Comparison of ENCODE assay signal across 20 cellular contexts in genomic region chr9:89684912-89685636, GRCh38.
A peak's percentile ranks its signal among the peaks of the same experiment; 100 is the strongest.
DNase-seq lines count a peak whose midpoint lies in the region; ATAC-seq, FAIRE-seq and TF ChIP-seq lines count a peak whose summit lies in the region.
"Had no signal": no experiment of that assay in that cellular context is flagged by ENCODE, and none has a peak within 500 bp of the region (broad histone marks: within the 10 kb centered on the region; RNA-seq: fewer than 3 reads in every experiment).

No MANE protein-coding gene starts in this region.

- peak; percentile 38 for ATAC-seq in left lung
- peak; percentile 45 for ATAC-seq in sciatic nerve
- ATAC-seq in natural killer cell treated with Interleukin-12 subunit alpha and Interleukin-12 subunit beta and Interleukin-15 and Interleukin-18, amount 100 ng/mL, for 72 hours: no peak
- no peak for ATAC-seq in foreskin keratinocyte
- ATAC-seq: naive thymus-derived CD8-positive, alpha-beta T cell had no signal

- H3K27ac ChIP-seq in ascending aorta (peak overlapping the region; percentile 65 to 81), left lung (peak overlapping the region in 1 of 2 donors; percentile 28), foreskin keratinocyte (no peak overlapping the region)
- H3K27ac ChIP-seq: SK-N-MC had no signal

- peak; percentile 69 for FAIRE-seq in GM12892 (lab: Jason Lieb, UNC)
- FAIRE-seq: G401.6 had no signal

- H3K36me3 ChIP-seq in ascending aorta (no peaks in the 10 kb centered on the region), left lung (no peaks in the 10 kb centered on the region)

- H3K4me3 ChIP-seq in ascending aorta (no peak overlapping the region), left lung (no peak overlapping the region)
- H3K4me3 ChIP-seq: SK-N-MC had no signal

- H3K4me3 Mint-ChIP-seq in HFFc6: no peak overlapping the region
- no peak overlapping the region for H3K4me3 Mint-ChIP-seq in natural killer cell treated with Interleukin-12 subunit alpha and Interleukin-12 subunit beta and Interleukin-15 and Interleukin-18, amount 100 ng/mL, for 72 hours
- H3K4me3 Mint-ChIP-seq: naive thymus-derived CD8-positive, alpha-beta T cell; stimulated activated naive CD8-positive, alpha-beta T cell treated with anti-CD3 and anti-CD28 coated beads, Interleukin-15, Interleukin-2, amounts not matched to agents 100 ng/mL and 50 ng/mL, for 24 hours had no signal

- no peak overlapping the region for H3K27ac Mint-ChIP-seq in HFFc6
- no peak overlapping the region for H3K27ac Mint-ChIP-seq in natural killer cell treated with Interleukin-12 subunit alpha and Interleukin-12 subunit beta and Interleukin-15 and Interleukin-18, amount 100 ng/mL, for 72 hours
- H3K27ac Mint-ChIP-seq: naive thymus-derived CD8-positive, alpha-beta T cell; stimulated activated naive CD8-positive, alpha-beta T cell treated with anti-CD3 and anti-CD28 coated beads, Interleukin-15, Interleukin-2, amounts not matched to agents 100 ng/mL and 50 ng/mL, for 24 hours had no signal

- DNase-seq in GM12892 (ENCODE audit: insufficient read length) (no peak), ascending aorta (ENCODE audit: low spot score in 2 of 2) (peak; percentile 61 to 83), left lung (no peak), sciatic nerve (ENCODE audit: low spot score) (peak; percentile 47), HFFc6 (no peak), LoVo (ENCODE audit: low spot score) (no peak), foreskin keratinocyte (no peak)
- DNase-seq in natural killer cell treated with Interleukin-12 subunit alpha and Interleukin-12 subunit beta and Interleukin-15 and Interleukin-18, amount 100 ng/mL, for 72 hours (ENCODE audit: low spot score): no peak
- DNase-seq: activated CD4-positive, alpha-beta T cell treated with anti-CD3 and anti-CD28 coated beads for 4 hours; activated CD8-positive, alpha-beta memory T cell treated with anti-CD3 and anti-CD28 coated beads, Interleukin-2, amount 50 U/mL, for 48 hours; Caco-2; left colon; MM.1S; naive thymus-derived CD8-positive, alpha-beta T cell; NCI-H2029 treated with DMSO at 0.1 percent for 48 hours; NCI-H524 treated with DMSO at 0.1 percent for 48 hours; OCI-M1 had no signal

- peaks cover 11% of the 10 kb centered on the region for H3K9me3 Mint-ChIP-seq in HFFc6
- no peaks in the 10 kb centered on the region for H3K9me3 Mint-ChIP-seq in natural killer cell treated with Interleukin-12 subunit alpha and Interleukin-12 subunit beta and Interleukin-15 and Interleukin-18, amount 100 ng/mL, for 72 hours
- H3K9me3 Mint-ChIP-seq: naive thymus-derived CD8-positive, alpha-beta T cell; stimulated activated naive CD8-positive, alpha-beta T cell treated with anti-CD3 and anti-CD28 coated beads, Interleukin-15, Interleukin-2, amounts not matched to agents 100 ng/mL and 50 ng/mL, for 24 hours had no signal

- H3K4me1 ChIP-seq in ascending aorta (peaks cover 7 to 24% of the 10 kb centered on the region in 2 donors), left lung (peaks cover 0 to 8% of the 10 kb centered on the region in 2 donors), foreskin keratinocyte (peaks cover 4% of the 10 kb centered on the region)
- H3K4me1 ChIP-seq: Caco-2 had no signal

- intact Hi-C loops in ascending aorta (cut with DNase I): loop anchor here (1.0 to 2.0 kb wide), 2 partner anchors 46 to 79 kb away; no protein-coding TSS in a partner anchor
- intact Hi-C loops in left lung (cut with DNase I): no loop called here
- intact Hi-C loops in sciatic nerve (cut with DNase I): no loop called here

- TF ChIP-seq CTCF in ascending aorta (IDR thresholded peaks at IDR 0.05) (peak in 1 of 3 experiments; percentile 18), left lung (IDR thresholded peaks at IDR 0.05) (no peak), HFFc6 (IDR thresholded peaks at IDR 0.05) (no peak), foreskin keratinocyte (conservative IDR thresholded peaks at IDR 0.05) (no peak)

- H3K27me3 Mint-ChIP-seq in HFFc6 (ENCODE audit: insufficient read depth): no peaks in the 10 kb centered on the region; the same call in 1 of the 2 replicates
- no peaks in the 10 kb centered on the region for H3K27me3 Mint-ChIP-seq in natural killer cell treated with Interleukin-12 subunit alpha and Interleukin-12 subunit beta and Interleukin-15 and Interleukin-18, amount 100 ng/mL, for 72 hours
- H3K27me3 Mint-ChIP-seq: stimulated activated naive CD8-positive, alpha-beta T cell treated with anti-CD3 and anti-CD28 coated beads, Interleukin-15, Interleukin-2, amounts not matched to agents 100 ng/mL and 50 ng/mL, for 24 hours had no signal

- H3K4me1 Mint-ChIP-seq in HFFc6 (ENCODE audit: low read depth): no peaks in the 10 kb centered on the region
- peaks cover 0 to 8% of the 10 kb centered on the region in 2 donors for H3K4me1 Mint-ChIP-seq in natural killer cell treated with Interleukin-12 subunit alpha and Interleukin-12 subunit beta and Interleukin-15 and Interleukin-18, amount 100 ng/mL, for 72 hours (ENCODE audit: low read depth in 2 of 2)

- no peaks in the 10 kb centered on the region; the same call in 1 of the 2 replicates for H3K36me3 Mint-ChIP-seq in HFFc6 (ENCODE audit: low read depth)
- H3K36me3 Mint-ChIP-seq in natural killer cell treated with Interleukin-12 subunit alpha and Interleukin-12 subunit beta and Interleukin-15 and Interleukin-18, amount 100 ng/mL, for 72 hours: no peaks in the 10 kb centered on the region
- H3K36me3 Mint-ChIP-seq: naive thymus-derived CD8-positive, alpha-beta T cell had no signal

- H3K9me3 ChIP-seq in ascending aorta: no peaks in the 10 kb centered on the region
- no peaks in the 10 kb centered on the region for H3K9me3 ChIP-seq in left lung
- H3K9me3 ChIP-seq: Caco-2 had no signal

- no peak for TF ChIP-seq POLR2A in GM12892 (IDR thresholded peaks at IDR 0.05; ENCODE audit: low read depth, low read length)

- H3K27me3 ChIP-seq in ascending aorta: no peaks in the 10 kb centered on the region
- no peaks in the 10 kb centered on the region for H3K27me3 ChIP-seq in left lung
- H3K27me3 ChIP-seq in foreskin keratinocyte: no peaks in the 10 kb centered on the region

Comparison
In these comparisons a context has a peak if more than half of its experiments do, and no peak if none do; other contexts are left out.
1. DNase-seq: peak in ascending aorta (2 of 2) and sciatic nerve (single experiment); none in GM12892 (single experiment), left lung (0 of 2), HFFc6 (single experiment), natural killer cell treated with Interleukin-12 subunit alpha and Interleukin-12 subunit beta and Interleukin-15 and Interleukin-18, amount 100 ng/mL, for 72 hours (single experiment), LoVo (single experiment) and foreskin keratinocyte (0 of 2).
2. ATAC-seq: peak in left lung (single experiment) and sciatic nerve (single experiment); none in natural killer cell treated with Interleukin-12 subunit alpha and Interleukin-12 subunit beta and Interleukin-15 and Interleukin-18, amount 100 ng/mL, for 72 hours (0 of 2) and foreskin keratinocyte (single experiment).